Comparison of ENCODE assay signal across 17 cellular contexts in the genomic region with DNA sequence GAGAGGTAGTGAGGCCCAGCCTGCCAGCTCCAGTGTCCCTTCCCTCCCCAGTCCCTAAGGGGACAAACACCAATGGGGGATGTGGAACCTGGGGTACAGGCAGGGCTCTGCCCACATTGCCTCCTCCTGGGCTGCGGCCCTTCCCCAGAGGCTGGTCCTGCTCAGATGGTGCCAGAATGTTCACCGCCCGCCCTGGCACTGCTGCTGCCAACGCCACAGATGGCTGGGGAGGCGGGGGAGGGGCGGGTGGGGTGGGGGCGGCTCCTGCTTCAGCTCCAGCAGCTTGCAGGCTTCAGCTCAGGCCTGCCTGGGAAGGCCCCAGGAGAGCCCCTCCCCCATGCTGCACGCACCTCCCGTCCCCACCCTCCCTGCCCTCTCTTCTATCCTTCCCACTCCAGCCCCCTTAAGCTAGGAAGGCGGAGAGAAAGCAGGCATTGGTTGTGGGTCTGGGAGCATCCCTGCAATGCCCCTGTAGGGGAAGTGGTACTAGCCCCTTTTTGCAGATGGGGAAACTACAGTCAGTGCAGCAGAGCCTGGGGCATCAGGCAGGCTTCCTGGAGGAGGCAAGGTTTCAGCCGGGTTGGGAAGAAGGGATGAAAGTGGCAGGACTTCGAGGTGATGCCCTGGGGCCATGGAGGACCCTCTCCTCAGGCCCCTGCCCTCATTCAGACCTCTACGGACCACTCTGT. TPM values are rescaled to one million over a fixed set of nuclear protein-coding genes. Genes with fewer than 3 reads are reported as not detected.
DNase-seq lines count a peak whose midpoint lies in the region; ATAC-seq and TF ChIP-seq lines count a peak whose summit lies in the region.
"Had no signal": no experiment of that assay in that cellular context is flagged by ENCODE, and none has a peak within 500 bp of the region (broad histone marks: within the 10 kb centered on the region; RNA-seq: fewer than 3 reads in every experiment).

No MANE protein-coding gene starts in this region.

- TF ChIP-seq CTCF in psoas muscle (IDR thresholded peaks at IDR 0.05): no peak
- TF ChIP-seq CTCF in coronary artery (IDR thresholded peaks at IDR 0.05): no peak

- intact Hi-C loops in cardiac septum (cut with DNase I): no loop called here
- intact Hi-C loops in psoas muscle (cut with DNase I): no loop called here

- H3K27ac ChIP-seq in psoas muscle (no peak overlapping the region), coronary artery (no peak overlapping the region)
- H3K27ac ChIP-seq: foreskin keratinocyte, upper lobe of left lung had no signal

- H3K27me3 ChIP-seq in psoas muscle (ENCODE audit: insufficient read depth in 3 of 3, low read length in 2 of 3): peaks cover 0 to 56% (median 16%) of the 10 kb centered on the region in 3 donors
- H3K27me3 ChIP-seq: MG63 had no signal

- DNase-seq in activated CD8-positive, alpha-beta memory T cell treated with anti-CD3 and anti-CD28 coated beads, Interleukin-2, amount 50 U/mL, for 4 hours: peak; percentile 5
- DNase-seq in activated CD8-positive, alpha-beta memory T cell treated with anti-CD3 and anti-CD28 coated beads, Interleukin-2, amount 50 U/mL, for 48 hours: no peak
- peak; percentile 30 for DNase-seq in NCI-H2227 treated with DMSO at 0.1 percent for 48 hours (lab: John Stamatoyannopoulos, UW)
- peak; percentile 31 for DNase-seq in cardiac septum (ENCODE audit: low spot score)
- peak; percentile 4 to 31 for DNase-seq in psoas muscle
- no peak for DNase-seq in coronary artery (ENCODE audit: low spot score)
- no peak for DNase-seq in mucosa of gallbladder (ENCODE audit: low spot score)
- DNase-seq: activated CD4-positive, alpha-beta T cell treated with anti-CD3 and anti-CD28 coated beads, Interleukin-2, amount 50 U/mL, for 1 hour; activated T-cell treated with anti-CD3 and anti-CD28 coated beads, Interleukin-2, amount 50 U/mL, for 48 hours; CD8-positive, alpha-beta T cell; foreskin keratinocyte; MG63; NCI-H2081; stimulated activated naive CD4-positive, alpha-beta T cell; T-helper 9 cell had no signal

- H3K9me3 ChIP-seq in psoas muscle: no peaks in the 10 kb centered on the region
- H3K9me3 ChIP-seq: MG63, upper lobe of left lung had no signal

- no peak overlapping the region for H3K4me3 ChIP-seq in psoas muscle
- no peak overlapping the region for H3K4me3 ChIP-seq in coronary artery
- H3K4me3 ChIP-seq: MG63, upper lobe of left lung had no signal

- 45 to 54% (median 54%) methylated on average over 13 of the region's 13 CpGs for WGBS in psoas muscle, 3 donors

- no peaks in the 10 kb centered on the region for H3K36me3 ChIP-seq in psoas muscle (ENCODE audit: insufficient read depth in 1 of 2, low read depth in 1 of 2)
- H3K36me3 ChIP-seq: MG63, upper lobe of left lung had no signal

- no peak for ATAC-seq in psoas muscle
- no peak for ATAC-seq in HG03139 (IDR thresholded peaks at IDR 0.05; ENCODE audit: unreplicated experiment)
- ATAC-seq: CD8-positive, alpha-beta T cell; foreskin keratinocyte had no signal

- no peaks in the 10 kb centered on the region for H3K4me1 ChIP-seq in psoas muscle
- H3K4me1 ChIP-seq: foreskin keratinocyte had no signal

RNA-seq across cellular contexts. Expression of a gene that starts 2.0 kb away (rescaled TPM):
- total RNA-seq in cardiac septum: 1.2 TPM
- 1 to 10 TPM in 2 of 4 donors, under 1 TPM in 2; 0.13 to 1.0 (median 0.91) TPM for total RNA-seq in psoas muscle
- under 1 TPM in 2 of 3 donors, not detected in 1; 0.08 to 0.14 TPM for polyA plus RNA-seq in psoas muscle
- 4.5 TPM for total RNA-seq in mucosa of gallbladder

Comparison
In these comparisons a context has a peak if more than half of its experiments do, and no peak if none do; other contexts are left out.
1. DNase-seq: peak in activated CD8-positive, alpha-beta memory T cell treated with anti-CD3 and anti-CD28 coated beads, Interleukin-2, amount 50 U/mL, for 4 hours (single experiment), NCI-H2227 treated with DMSO at 0.1 percent for 48 hours (single experiment), cardiac septum (single experiment) and psoas muscle (2 of 2); none in activated CD8-positive, alpha-beta memory T cell treated with anti-CD3 and anti-CD28 coated beads, Interleukin-2, amount 50 U/mL, for 48 hours (single experiment), coronary artery (single experiment) and mucosa of gallbladder (single experiment).